ENCODE assay signal across 10 cellular contexts in genomic region chr19:46218160-46218559, GRCh38. TPM values are rescaled to one million over a fixed set of nuclear protein-coding genes. Genes with fewer than 3 reads are reported as not detected.
DNase-seq lines count a peak whose midpoint lies in the region; FAIRE-seq and TF ChIP-seq lines count a peak whose summit lies in the region.
"Had no signal": no experiment of that assay in that cellular context is flagged by ENCODE, and none has a peak within 500 bp of the region (broad histone marks: within the 10 kb centered on the region; RNA-seq: fewer than 3 reads in every experiment).

No MANE protein-coding gene starts in this region.

- peaks cover 5% of the 10 kb centered on the region for H3K27me3 Mint-ChIP-seq in T-helper 2 cell treated with Interferon-gamma antibody and Interleukin-4, amounts not matched to agents 5 μg/mL and 100 μg/mL, for 36 hours (ENCODE audit: low read depth)

- H3K9me1 ChIP-seq in endothelial cell of umbilical vein (replicated peaks; ENCODE audit: control insufficient read depth, extremely low read depth, insufficient read depth, low read length), result no peaks in the 10 kb centered on the region

- no peaks in the 10 kb centered on the region for H3K9me3 Mint-ChIP-seq in T-helper 2 cell treated with Interferon-gamma antibody and Interleukin-4, amounts not matched to agents 5 μg/mL and 100 μg/mL, for 36 hours

- no peak overlapping the region for H3K27ac Mint-ChIP-seq in T-helper 2 cell treated with Interferon-gamma antibody and Interleukin-4, amounts not matched to agents 5 μg/mL and 100 μg/mL, for 36 hours
- H3K27ac Mint-ChIP-seq: naive thymus-derived CD4-positive, alpha-beta T cell; stimulated activated naive B cell treated with anti-CD40 and anti-IgM and Interleukin-4, amounts not matched to agents 10 μg/mL and 1 μg/mL and 100 μg/mL, for 72 hours had no signal

- POLR2A ChIA-PET in endothelial cell of umbilical vein (lab: Charles Lee), result no interaction called here

- H3K9ac ChIP-seq in endothelial cell of umbilical vein (replicated peaks; ENCODE audit: extremely low read depth, insufficient read depth, low read length), result no peak overlapping the region

- peaks cover 0 to 2% of the 10 kb centered on the region in 2 experiments for H3K27me3 ChIP-seq in endothelial cell of umbilical vein (ENCODE audit: control insufficient read depth in 2 of 2, insufficient read depth in 2 of 2, low read length in 2 of 2)

- CTCF ChIA-PET in endothelial cell of umbilical vein (lab: Charles Lee), result interaction anchor here (0.9 kb wide), 1 partner anchor 11 kb away, joined by 3 read pairs; no protein-coding TSS in a partner anchor

- H3K9me3 ChIP-seq in endothelial cell of umbilical vein (replicated peaks; ENCODE audit: control insufficient read depth, insufficient read depth, low read length), result no peaks in the 10 kb centered on the region

- peak; percentile 58 for FAIRE-seq in endothelial cell of umbilical vein (lab: Jason Lieb, UNC)

- BruUV-seq in endothelial cell of umbilical vein (replicated peaks; lab: Mats Ljungman, UMichigan), result no TSS peak

- no peak overlapping the region for H3K4me3 ChIP-seq in endothelial cell of umbilical vein (replicated peaks in 1 of 3; ENCODE audit: insufficient read depth in 1 of 3, low read depth in 1 of 3, low read length in 3 of 3)

- H3K4me3 Mint-ChIP-seq in T-helper 2 cell treated with Interferon-gamma antibody and Interleukin-4, amounts not matched to agents 5 μg/mL and 100 μg/mL, for 36 hours, result no peak overlapping the region
- H3K4me3 Mint-ChIP-seq: naive thymus-derived CD4-positive, alpha-beta T cell; stimulated activated naive B cell treated with anti-CD40 and anti-IgM and Interleukin-4, amounts not matched to agents 10 μg/mL and 1 μg/mL and 100 μg/mL, for 72 hours had no signal

- H3K4me2 ChIP-seq in endothelial cell of umbilical vein (ENCODE audit: insufficient read depth, low read length), result no peak overlapping the region

- TF ChIP-seq POLR2A in endothelial cell of umbilical vein (IDR thresholded peaks at IDR 0.05; ENCODE audit: low read depth, low read length), result no peak

- no peaks in the 10 kb centered on the region for H4K20me1 ChIP-seq in endothelial cell of umbilical vein (replicated peaks; ENCODE audit: control insufficient read depth, extremely low read depth, insufficient read depth, low read length)

- intact Hi-C loops in endothelial cell of umbilical vein (cut with micrococcal nuclease), result no loop called here

- H3K27ac ChIP-seq in endothelial cell of umbilical vein (ENCODE audit: insufficient read depth, low read depth, low read length), result no peak overlapping the region

- dilution Hi-C loops in endothelial cell of umbilical vein (cut with MboI; ENCODE audit: extremely low pct_ligation_motif_present, low sequenced_read_pairs), result no loop called here

- H3K79me2 ChIP-seq in endothelial cell of umbilical vein (ENCODE audit: control insufficient read depth, insufficient read depth, low read length), result no peaks in the 10 kb centered on the region

- no peaks in the 10 kb centered on the region for H3K4me1 Mint-ChIP-seq in T-helper 2 cell treated with Interferon-gamma antibody and Interleukin-4, amounts not matched to agents 5 μg/mL and 100 μg/mL, for 36 hours (ENCODE audit: low read depth)
- H3K4me1 Mint-ChIP-seq: naive thymus-derived CD4-positive, alpha-beta T cell; stimulated activated naive B cell treated with anti-CD40 and anti-IgM and Interleukin-4, amounts not matched to agents 10 μg/mL and 1 μg/mL and 100 μg/mL, for 72 hours had no signal

- peak; percentile 57 for DNase-seq in activated CD4-positive, alpha-beta T cell treated with anti-CD3 and anti-CD28 coated beads for 48 hours
- no peak for DNase-seq in activated CD4-positive, alpha-beta T cell treated with anti-CD3 and anti-CD28 coated beads for 1 hour
- DNase-seq in T-helper 2 cell treated with Interferon-gamma antibody and Interleukin-4, amounts not matched to agents 5 μg/mL and 100 μg/mL, for 36 hours (ENCODE audit: low spot score), result peak; percentile 15
- DNase-seq in endothelial cell of umbilical vein (ENCODE audit: low read depth, low spot score), result peak; percentile 24
- DNase-seq in stimulated activated CD4-positive, alpha-beta T cell treated with anti-CD3 and anti-CD28 coated beads, Interleukin-2, amount 100 ng/mL, for 24 hours, result peak; percentile 47 to 52
- no peak for DNase-seq in KG1 (lab: John Stamatoyannopoulos, UW)
- DNase-seq in effector CD4-positive, alpha-beta T cell, result no peak
- DNase-seq in activated gamma-delta T cell treated with Interleukin-2 at 50 U/mL for 16 hours, result no peak
- DNase-seq: stimulated activated naive B cell treated with anti-CD40 and anti-IgM and Interleukin-4, amounts not matched to agents 10 μg/mL and 1 μg/mL and 100 μg/mL, for 72 hours had no signal

- no peaks in the 10 kb centered on the region for H3K36me3 ChIP-seq in endothelial cell of umbilical vein (ENCODE audit: control insufficient read depth in 2 of 2, extremely low read depth in 1 of 2, insufficient read depth in 2 of 2, low read length in 2 of 2)

- no peaks in the 10 kb centered on the region for H3K36me3 Mint-ChIP-seq in T-helper 2 cell treated with Interferon-gamma antibody and Interleukin-4, amounts not matched to agents 5 μg/mL and 100 μg/mL, for 36 hours (ENCODE audit: low read depth)
- H3K36me3 Mint-ChIP-seq: naive thymus-derived CD4-positive, alpha-beta T cell; stimulated activated naive B cell treated with anti-CD40 and anti-IgM and Interleukin-4, amounts not matched to agents 10 μg/mL and 1 μg/mL and 100 μg/mL, for 72 hours had no signal

- H3K4me1 ChIP-seq in endothelial cell of umbilical vein (ENCODE audit: control insufficient read depth, extremely low read depth, insufficient read depth, low read length), result no peaks in the 10 kb centered on the region

- no peak overlapping the region for H2AFZ ChIP-seq in endothelial cell of umbilical vein (ENCODE audit: low read depth, low read length)

- no peak for TF ChIP-seq CTCF in endothelial cell of umbilical vein (IDR thresholded peaks at IDR 0.05; ENCODE audit: extremely low read depth in 1 of 2, insufficient read depth in 1 of 2, low read depth in 1 of 2, low read length in 2 of 2)

TF ChIP-seq in endothelial cell of umbilical vein, 7 proteins besides CTCF, POLR2A, EP300 and RAD21:
- TF ChIP-seq EZH2 (IDR thresholded peaks at IDR 0.05; ENCODE audit: borderline replicate concordance, low read depth, low read length, severe bottlenecking) (no peak), FOS (IDR thresholded peaks at IDR 0.05; ENCODE audit: borderline replicate concordance, insufficient read depth, low read length) (no peak), JUN (IDR thresholded peaks at IDR 0.05; ENCODE audit: borderline replicate concordance, insufficient read depth, insufficient read length, low read depth) (no peak), MYC (IDR thresholded peaks at IDR 0.05; ENCODE audit: low read depth, low read length) (no peak), GATA2 (IDR thresholded peaks at IDR 0.05; ENCODE audit: insufficient read depth, insufficient read length, low read depth, low read length) (no peak), POLR2AphosphoS5 (IDR thresholded peaks at IDR 0.05; ENCODE audit: insufficient read depth, low read depth, low read length) (no peak)
- TF ChIP-seq, protein P1, sequence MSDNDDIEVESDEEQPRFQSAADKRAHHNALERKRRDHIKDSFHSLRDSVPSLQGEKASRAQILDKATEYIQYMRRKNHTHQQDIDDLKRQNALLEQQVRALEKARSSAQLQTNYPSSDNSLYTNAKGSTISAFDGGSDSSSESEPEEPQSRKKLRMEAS (IDR thresholded peaks at IDR 0.05; ENCODE audit: insufficient read depth, insufficient read length), result no peak

RNA-seq across cellular contexts. Expression of gene IGFL1, which starts 11.4 kb away (rescaled TPM):
- not detected in 2 replicates for total RNA-seq in endothelial cell of umbilical vein
- not detected in 2 replicates for polyA plus RNA-seq in endothelial cell of umbilical vein
- not detected in 2 replicates for polyA plus RNA-seq in endothelial cell of umbilical vein (2011; cell fraction: cytosol; rRNA removed)
- not detected in 2 replicates for polyA plus RNA-seq in endothelial cell of umbilical vein (2011; cell fraction: nucleus; rRNA removed)
- not detected in 2 replicates for polyA plus RNA-seq in endothelial cell of umbilical vein (2012)
- not detected in 2 replicates for polyA minus RNA-seq in endothelial cell of umbilical vein
- not detected for polyA minus RNA-seq in endothelial cell of umbilical vein (2011; cell fraction: cytosol; rRNA and poly(A)+ RNA removed)
- polyA minus RNA-seq in endothelial cell of umbilical vein (2011; cell fraction: nucleus; rRNA and poly(A)+ RNA removed), result not detected in 2 replicates
- total RNA-seq: naive thymus-derived CD4-positive, alpha-beta T cell had no signal
- polyA plus RNA-seq: naive thymus-derived CD4-positive, alpha-beta T cell had no signal

Comparison
In these comparisons a context has a peak if more than half of its experiments do, and no peak if none do; other contexts are left out.
1. DNase-seq: peak in activated CD4-positive, alpha-beta T cell treated with anti-CD3 and anti-CD28 coated beads for 48 hours (single experiment), T-helper 2 cell treated with Interferon-gamma antibody and Interleukin-4, amounts not matched to agents 5 μg/mL and 100 μg/mL, for 36 hours (single experiment), endothelial cell of umbilical vein (single experiment) and stimulated activated CD4-positive, alpha-beta T cell treated with anti-CD3 and anti-CD28 coated beads, Interleukin-2, amount 100 ng/mL, for 24 hours (2 of 2); none in activated CD4-positive, alpha-beta T cell treated with anti-CD3 and anti-CD28 coated beads for 1 hour (single experiment), KG1 (single experiment), effector CD4-positive, alpha-beta T cell (single experiment) and activated gamma-delta T cell treated with Interleukin-2 at 50 U/mL for 16 hours (single experiment).